ENCODE assay signal across 21 cellular contexts in the genomic region with DNA sequence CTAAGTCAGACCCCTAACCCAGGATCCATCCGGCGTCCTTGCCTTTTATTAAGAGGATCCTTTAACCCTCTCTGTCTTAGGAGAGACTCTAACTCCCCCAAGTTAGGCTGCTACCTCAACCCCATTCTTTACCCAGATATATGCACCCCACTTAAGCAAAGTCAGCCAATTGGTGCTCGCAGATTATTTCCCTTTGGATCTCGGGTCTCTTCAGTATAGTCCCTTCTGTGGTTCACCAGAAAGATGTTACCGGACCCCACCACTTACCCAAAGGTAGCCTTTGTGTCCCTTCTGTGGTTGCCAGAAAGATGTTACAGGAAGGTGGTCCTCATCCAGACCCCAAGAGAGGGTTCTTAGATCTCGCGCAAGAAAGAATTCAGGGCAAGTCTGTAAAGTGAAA.
"Had no signal": no experiment of that assay in that cellular context is flagged by ENCODE, and none has a peak within 500 bp of the region (broad histone marks: within the 10 kb centered on the region; RNA-seq: fewer than 3 reads in every experiment).

No MANE protein-coding gene starts in this region.

- H3K36me3 Mint-ChIP-seq: activated CD4-positive, alpha-beta memory T cell treated with anti-CD3 and anti-CD28 coated beads for 36 hours; activated CD8-positive, alpha-beta memory T cell treated with anti-CD3 and anti-CD28 coated beads, Interleukin-2, amount 10 ng/mL, durations not matched to agents 7 days and 5 days had no signal

- H3K27ac ChIP-seq: adrenal gland, cardiac muscle cell, dorsolateral prefrontal cortex, gastroesophageal sphincter, parathyroid adenoma, sigmoid colon, spleen, stomach, testis, WERI-Rb-1 had no signal

- H3K4me1 Mint-ChIP-seq: activated CD4-positive, alpha-beta T cell treated with anti-CD3 and anti-CD28 coated beads for 36 hours; activated CD8-positive, alpha-beta memory T cell treated with anti-CD3 and anti-CD28 coated beads, Interleukin-2, amount 10 ng/mL, durations not matched to agents 7 days and 5 days had no signal

- H3K4me3 Mint-ChIP-seq: activated CD4-positive, alpha-beta memory T cell treated with anti-CD3 and anti-CD28 coated beads for 36 hours; activated CD4-positive, alpha-beta T cell treated with anti-CD3 and anti-CD28 coated beads for 36 hours; activated CD8-positive, alpha-beta memory T cell treated with anti-CD3 and anti-CD28 coated beads, Interleukin-2, amount 10 ng/mL, durations not matched to agents 7 days and 5 days; endodermal cell; neural crest cell had no signal

- DNase-seq: activated CD4-positive, alpha-beta memory T cell treated with anti-CD3 and anti-CD28 coated beads for 36 hours; activated CD4-positive, alpha-beta T cell treated with anti-CD3 and anti-CD28 coated beads for 36 hours; activated CD8-positive, alpha-beta memory T cell treated with anti-CD3 and anti-CD28 coated beads, Interleukin-2, amount 10 ng/mL, durations not matched to agents 7 days and 5 days; activated naive CD4-positive, alpha-beta T cell treated with anti-CD3 and anti-CD28 coated beads, Interleukin-2, amount 50 U/mL, for 16 hours; activated T-cell treated with anti-CD3 and anti-CD28 coated beads, Interleukin-2, amount 50 U/mL, for 1 hour; adrenal gland; dorsolateral prefrontal cortex; left colon; midbrain; sigmoid colon; spleen; stomach; testis had no signal

- ATAC-seq: activated CD4-positive, alpha-beta T cell treated with anti-CD3 and anti-CD28 coated beads for 36 hours; activated CD8-positive, alpha-beta memory T cell treated with anti-CD3 and anti-CD28 coated beads, Interleukin-2, amount 10 ng/mL, durations not matched to agents 7 days and 5 days; gastroesophageal sphincter; left colon had no signal

- H2AFZ ChIP-seq: parathyroid adenoma had no signal

- H3K36me3 ChIP-seq: adrenal gland, cardiac muscle cell, gastroesophageal sphincter, sigmoid colon, spleen, stomach, WERI-Rb-1 had no signal

- H3K9me3 ChIP-seq: adrenal gland, gastroesophageal sphincter, sigmoid colon, stomach, testis had no signal

- H3K27ac Mint-ChIP-seq: activated CD4-positive, alpha-beta memory T cell treated with anti-CD3 and anti-CD28 coated beads for 36 hours; activated CD4-positive, alpha-beta T cell treated with anti-CD3 and anti-CD28 coated beads for 36 hours; activated CD8-positive, alpha-beta memory T cell treated with anti-CD3 and anti-CD28 coated beads, Interleukin-2, amount 10 ng/mL, durations not matched to agents 7 days and 5 days; endodermal cell had no signal

- H3K27me3 Mint-ChIP-seq: activated CD4-positive, alpha-beta memory T cell treated with anti-CD3 and anti-CD28 coated beads for 36 hours; activated CD4-positive, alpha-beta T cell treated with anti-CD3 and anti-CD28 coated beads for 36 hours; activated CD8-positive, alpha-beta memory T cell treated with anti-CD3 and anti-CD28 coated beads, Interleukin-2, amount 10 ng/mL, durations not matched to agents 7 days and 5 days had no signal

- H3K9me3 Mint-ChIP-seq: neural crest cell had no signal

- H3K79me2 ChIP-seq: parathyroid adenoma had no signal

- H3K4me1 ChIP-seq: adrenal gland, gastroesophageal sphincter, parathyroid adenoma, sigmoid colon, spleen, stomach, testis had no signal

- FAIRE-seq: islet of Langerhans had no signal

- H3K27me3 ChIP-seq: adrenal gland, cardiac muscle cell, dorsolateral prefrontal cortex, gastroesophageal sphincter, sigmoid colon, spleen, stomach, testis had no signal

- H3K9ac ChIP-seq: parathyroid adenoma had no signal

- H3K4me3 ChIP-seq: adrenal gland, cardiac muscle cell, dorsolateral prefrontal cortex, gastroesophageal sphincter, lung, sigmoid colon, spleen, stomach, testis had no signal
